ENCODE assay signal across 8 cellular contexts in the genomic region with DNA sequence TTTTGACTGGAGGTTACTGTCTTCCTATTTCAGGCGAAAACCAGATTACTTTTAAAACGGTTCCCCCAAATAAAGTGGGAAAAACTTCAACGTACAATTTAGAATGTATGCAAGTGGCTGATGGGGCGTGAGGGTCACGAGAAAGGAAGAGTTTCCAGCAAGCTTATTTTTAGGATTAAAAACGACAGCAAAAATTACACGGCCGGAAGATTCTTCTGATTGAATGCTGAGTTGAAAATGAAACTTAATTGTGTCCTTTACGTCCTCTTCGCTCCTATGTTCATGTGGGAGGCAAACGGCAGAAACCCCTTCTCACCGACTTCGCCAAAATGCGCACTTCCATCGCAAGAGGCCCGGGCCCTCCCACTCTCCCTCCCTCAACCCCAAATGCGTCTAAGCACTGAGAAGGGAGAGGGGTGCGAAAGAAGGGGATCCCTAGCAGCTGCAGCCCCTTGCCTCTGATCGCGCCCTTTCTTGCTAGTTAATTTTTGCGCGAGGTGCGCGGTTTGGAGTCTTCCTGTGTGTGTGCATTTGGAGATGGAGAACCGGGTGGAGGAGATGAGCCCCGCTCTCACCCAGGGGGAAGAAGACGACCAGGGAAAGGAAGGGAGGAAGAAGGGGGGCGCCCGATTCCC. TPM values are rescaled to one million over a fixed set of nuclear protein-coding genes. Genes with fewer than 3 reads are reported as not detected.
A peak's percentile ranks its signal among the peaks of the same experiment; 100 is the strongest.
DNase-seq lines count a peak whose midpoint lies in the region; ATAC-seq, FAIRE-seq and TF ChIP-seq lines count a peak whose summit lies in the region.

No MANE protein-coding gene starts in this region.

- H3K4me1 ChIP-seq in CD8-positive, alpha-beta T cell (ENCODE audit: insufficient read depth, low read length) = peaks cover 58% of the 10 kb centered on the region
- peaks cover 71% of the 10 kb centered on the region for H3K4me1 ChIP-seq in Karpas-422 (ENCODE audit: low read length)

- no peak for TF ChIP-seq CTCF in CD8-positive, alpha-beta T cell (IDR thresholded peaks at IDR 0.05)
- no peak for TF ChIP-seq CTCF in WTC11 (IDR thresholded peaks at IDR 0.05)
- TF ChIP-seq CTCF in bronchial epithelial cell (IDR thresholded peaks at IDR 0.05; ENCODE audit: insufficient read depth, low read length, severe bottlenecking) = no peak
- TF ChIP-seq CTCF in kidney epithelial cell (IDR thresholded peaks at IDR 0.05; ENCODE audit: insufficient read depth, low read length, poor library complexity, severe bottlenecking) = no peak

- no peaks in the 10 kb centered on the region for H3K27me3 Mint-ChIP-seq in CD8-positive, alpha-beta T cell (ENCODE audit: low read depth)
- peaks cover 36% of the 10 kb centered on the region for H3K27me3 Mint-ChIP-seq in WTC11 (ENCODE audit: low read depth)

- H3K9me3 Mint-ChIP-seq in CD8-positive, alpha-beta T cell = no peaks in the 10 kb centered on the region
- no peaks in the 10 kb centered on the region; the same call in 1 of the 2 replicates for H3K9me3 Mint-ChIP-seq in WTC11

- no peak for FAIRE-seq in bronchial epithelial cell (lab: Jason Lieb, UNC)

- H3K4me3 Mint-ChIP-seq in CD8-positive, alpha-beta T cell = peak overlapping the region; percentile 98
- H3K4me3 Mint-ChIP-seq in WTC11 = peak overlapping the region; percentile 92

- H4K20me1 ChIP-seq in Karpas-422 (ENCODE audit: insufficient read depth, low read depth, low read length) = peaks cover 4% of the 10 kb centered on the region; the same call in 1 of the 2 replicates

- H3K9me3 ChIP-seq in CD8-positive, alpha-beta T cell (ENCODE audit: low read length) = no peaks in the 10 kb centered on the region
- H3K9me3 ChIP-seq in Karpas-422 (ENCODE audit: low read length) = no peaks in the 10 kb centered on the region

- no peaks in the 10 kb centered on the region for H3K36me3 ChIP-seq in CD8-positive, alpha-beta T cell (ENCODE audit: insufficient read depth, low read length)
- H3K36me3 ChIP-seq in Karpas-422 (ENCODE audit: insufficient read depth, low read length) = peaks cover 14% of the 10 kb centered on the region
- H3K36me3 ChIP-seq in bronchial epithelial cell (ENCODE audit: control insufficient read depth, insufficient read depth, low read length) = no peaks in the 10 kb centered on the region
- no peaks in the 10 kb centered on the region for H3K36me3 ChIP-seq in kidney epithelial cell (ENCODE audit: control insufficient read depth, insufficient read depth, low read length)

- H3K4me3 ChIP-seq in CD8-positive, alpha-beta T cell (ENCODE audit: low read depth, low read length) = peak overlapping the region; percentile 91
- peak overlapping the region; percentile 94 for H3K4me3 ChIP-seq in Karpas-422 (ENCODE audit: low read length)
- H3K4me3 ChIP-seq in bronchial epithelial cell (ENCODE audit: low read depth, low read length) = peak overlapping the region; percentile 70
- peak overlapping the region; percentile 92 for H3K4me3 ChIP-seq in kidney epithelial cell (ENCODE audit: low read depth, low read length)

- peaks cover 35% of the 10 kb centered on the region for H3K4me1 Mint-ChIP-seq in CD8-positive, alpha-beta T cell (ENCODE audit: low read depth)
- peaks cover 5% of the 10 kb centered on the region; the same call in 1 of the 2 replicates for H3K4me1 Mint-ChIP-seq in WTC11

- POLR2A ChIA-PET in CD8-positive, alpha-beta T cell (lab: Charles Lee) = interaction anchor here (1.1 to 8.7 kb wide), 6 partner anchors 10 to 133 kb away, joined by 3 to 103 read pairs (median 6); partner anchors contain the start of gene IFT57
- POLR2A ChIA-PET in WTC11 (lab: Charles Lee) = no interaction called here

- no peaks in the 10 kb centered on the region for H3K9me2 ChIP-seq in Karpas-422 (replicated peaks; ENCODE audit: insufficient read depth, low read length)

- H2AFZ ChIP-seq in Karpas-422 (ENCODE audit: low read length) = no peak overlapping the region; the same call in 1 of the 2 replicates

- intact Hi-C loops in CD8-positive, alpha-beta T cell (cut with DNase I, micrococcal nuclease) = loop anchor here (2.0 to 10.0 kb wide), 2 partner anchors 499 to 565 kb away; partner anchors contain the start of genes BBX (in 1 of the 2), CIP2A (in 1 of the 2) and DZIP3 (in 1 of the 2)

- ATAC-seq in CD8-positive, alpha-beta T cell = peak; percentile 51
- ATAC-seq in GM21526 (IDR thresholded peaks at IDR 0.05; ENCODE audit: low FRiP score, unreplicated experiment) (peak; percentile 18), WTC11 (peak; percentile 26)

- peak overlapping the region; percentile 95 for H3K9ac ChIP-seq in Karpas-422 (ENCODE audit: low read length)

- no peaks in the 10 kb centered on the region for H3K27me3 ChIP-seq in CD8-positive, alpha-beta T cell (ENCODE audit: insufficient read depth, low read length)
- H3K27me3 ChIP-seq in Karpas-422 (ENCODE audit: low read length) (no peaks in the 10 kb centered on the region), bronchial epithelial cell (ENCODE audit: control insufficient read depth, insufficient read depth, low read length) (no peaks in the 10 kb centered on the region), kidney epithelial cell (ENCODE audit: control insufficient read depth, insufficient read depth, low read length) (no peaks in the 10 kb centered on the region)

- peak overlapping the region; percentile 93 for H3K27ac ChIP-seq in CD8-positive, alpha-beta T cell (ENCODE audit: low read depth, low read length)
- H3K27ac ChIP-seq in Karpas-422 (ENCODE audit: low read length) = peak overlapping the region; percentile 88

- H3K36me3 Mint-ChIP-seq in CD8-positive, alpha-beta T cell = peaks cover 12% of the 10 kb centered on the region
- no peaks in the 10 kb centered on the region for H3K36me3 Mint-ChIP-seq in WTC11

- peak overlapping the region; percentile 99 for H3K27ac Mint-ChIP-seq in CD8-positive, alpha-beta T cell
- no peak overlapping the region for H3K27ac Mint-ChIP-seq in WTC11

- peak in 6 of 7 experiments; percentile 34 to 86 (median 46) for DNase-seq in CD8-positive, alpha-beta T cell
- DNase-seq in Karpas-422 (peak; percentile 83), WTC11 (ENCODE audit: low spot score) (peak; percentile 37), bronchial epithelial cell (ENCODE audit: low read depth) (peak; percentile 26), kidney epithelial cell (ENCODE audit: low read depth) (no peak), NCI-H1048 (lab: John Stamatoyannopoulos, UW) (no peak)
- DNase-seq in stimulated activated CD4-positive, alpha-beta T cell treated with anti-CD3 and anti-CD28 coated beads, Interleukin-15, amount 100 ng/mL, for 1 hour (ENCODE audit: low read depth in 1 of 2, low spot score in 1 of 2) = peak; percentile 22 to 38

- CTCF ChIA-PET in CD8-positive, alpha-beta T cell (lab: Charles Lee) = interaction anchor here (0.6 to 1.6 kb wide), 5 partner anchors 12 to 163 kb away, joined by 3 to 6 read pairs (median 4); no protein-coding TSS in a partner anchor
- CTCF ChIA-PET in WTC11 (lab: Charles Lee) = interaction anchor here (0.6 kb wide), 1 partner anchor 33 kb away, joined by 3 read pairs; no protein-coding TSS in a partner anchor

- peaks cover 56% of the 10 kb centered on the region for H3K79me2 ChIP-seq in Karpas-422 (ENCODE audit: low read length)

- H3K4me2 ChIP-seq in Karpas-422 (ENCODE audit: low read depth, low read length, poor library complexity, severe bottlenecking) = peak overlapping the region; percentile 93

TF ChIP-seq in WTC11, 78 proteins besides CTCF, POLR2A, EP300 and RAD21:
- no peak for TF ChIP-seq ZNF219 (CRISPR knock-in tag; IDR thresholded peaks at IDR 0.05; ENCODE audit: borderline replicate concordance)
- TF ChIP-seq, protein P1, sequence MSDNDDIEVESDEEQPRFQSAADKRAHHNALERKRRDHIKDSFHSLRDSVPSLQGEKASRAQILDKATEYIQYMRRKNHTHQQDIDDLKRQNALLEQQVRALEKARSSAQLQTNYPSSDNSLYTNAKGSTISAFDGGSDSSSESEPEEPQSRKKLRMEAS (CRISPR knock-in tag; IDR thresholded peaks at IDR 0.05) = 0 out of 2 replicates have a peak, but pooled peaks have one; percentile 17

RNA-seq across cellular contexts. Expression of gene CD47, which starts 0.6 kb away (rescaled TPM):
- total RNA-seq in CD8-positive, alpha-beta T cell = 100 to 1,000 TPM; 118 to 125 TPM
- total RNA-seq in Karpas-422 (2014; rRNA removed; shearing (Covaris generic); ENCODE audit: low replicate concordance) = 119 and 180 TPM in 2 replicates
- 16.3 to 22.7 TPM (median 22.6 TPM) in 3 replicates for total RNA-seq in WTC11 (2021)
- total RNA-seq in bronchial epithelial cell = 38.0 and 60.0 TPM in 2 replicates
- 39.6 and 54.5 TPM in 2 replicates for total RNA-seq in kidney epithelial cell

Comparison
In these comparisons a context has a peak if more than half of its experiments do, and no peak if none do; other contexts are left out.
1. DNase-seq: peak in CD8-positive, alpha-beta T cell (6 of 7), Karpas-422 (single experiment), WTC11 (single experiment), bronchial epithelial cell (single experiment) and stimulated activated CD4-positive, alpha-beta T cell treated with anti-CD3 and anti-CD28 coated beads, Interleukin-15, amount 100 ng/mL, for 1 hour (2 of 2); none in kidney epithelial cell (single experiment) and NCI-H1048 (single experiment).
2. Peak in every context shown above with its lines, with median percentiles within 50 percentile points of each other: ATAC-seq and H3K4me3 ChIP-seq.